In genomic region chr10:3923033-3923432, GRCh38 we compare ENCODE assay signal across 27 cellular contexts.
DNase-seq lines count a peak whose midpoint lies in the region; ATAC-seq, FAIRE-seq and TF ChIP-seq lines count a peak whose summit lies in the region.
"Had no signal": no experiment of that assay in that cellular context is flagged by ENCODE, and none has a peak within 500 bp of the region (broad histone marks: within the 10 kb centered on the region; RNA-seq: fewer than 3 reads in every experiment).

No MANE protein-coding gene starts in this region.

- POLR2A ChIA-PET in HepG2 (lab: Yijun Ruan, JAX), result no interaction called here

- H3K27me3 Mint-ChIP-seq in T-helper 17 cell, result no peaks in the 10 kb centered on the region
- H3K27me3 Mint-ChIP-seq: CD4-positive, alpha-beta T cell had no signal

- H3K36me3 Mint-ChIP-seq in T-helper 17 cell (ENCODE audit: low read depth), result peaks cover 2% of the 10 kb centered on the region
- H3K36me3 Mint-ChIP-seq: CD14-positive monocyte had no signal

- in situ Hi-C loops in HepG2 (cut with HindIII; ENCODE audit: extremely low pct_ligation_motif_present, low pct_unique_long_range_greater_than_20kb), result no loop called here

- DNase-seq in HepG2 (ENCODE audit: low spot score) (no peak), right lobe of liver (no peak), T-helper 17 cell (no peak), keratinocyte (ENCODE audit: low read depth, low spot score) (no peak), UCSD-AML1 (lab: John Stamatoyannopoulos, UW; ENCODE audit: unreplicated experiment) (no peak), NCI-H128 (lab: John Stamatoyannopoulos, UW; ENCODE audit: unreplicated experiment) (no peak), H4 (ENCODE audit: low spot score) (no peak)
- DNase-seq: 8988T; ACHN; AML-193; BE2C; CD4-positive, alpha-beta T cell; CD8-positive, alpha-beta memory T cell; DMS 273 treated with DMSO at 0.1 percent for 48 hours; DMS79; EL; GDM1; GM23248; H9 had no signal

- intact Hi-C loops in HepG2 (cut with micrococcal nuclease; ENCODE audit: unreplicated experiment) (no loop called here), right lobe of liver (cut with DNase I) (no loop called here)

- no peaks in the 10 kb centered on the region for H4K20me1 ChIP-seq in HepG2 (ENCODE audit: insufficient read depth, low read length)
- no peaks in the 10 kb centered on the region for H4K20me1 ChIP-seq in keratinocyte (ENCODE audit: control insufficient read depth, extremely low read depth, insufficient read depth, low read length)
- H4K20me1 ChIP-seq: BLaER1 treated with 17β-estradiol and CSF1 and Interleukin-3, amounts not matched to agents 10 nM and 100 nM had no signal

- H3K4me1 ChIP-seq in HepG2 (ENCODE audit: insufficient read depth, low read length) (no peaks in the 10 kb centered on the region), right lobe of liver (no peaks in the 10 kb centered on the region), keratinocyte (ENCODE audit: control insufficient read depth, extremely low read depth, insufficient read depth, low read length) (peaks cover 22% of the 10 kb centered on the region)
- H3K4me1 ChIP-seq: A549, BE2C had no signal

- dilution Hi-C loops in keratinocyte (cut with MboI; ENCODE audit: extremely low pct_ligation_motif_present, low sequenced_read_pairs), result no loop called here

- H3K4me3 ChIP-seq in HepG2 (replicated peaks in 1 of 3; ENCODE audit: insufficient read depth in 1 of 3, low read depth in 2 of 3, low read length in 3 of 3) (no peak overlapping the region), right lobe of liver (no peak overlapping the region), keratinocyte (ENCODE audit: control insufficient read depth in 2 of 3, extremely low read depth in 1 of 3, insufficient read depth in 2 of 3, low read depth in 1 of 3, low read length in 3 of 3) (no peak overlapping the region)
- H3K4me3 ChIP-seq: A549; BLaER1 treated with 17β-estradiol and CSF1 and Interleukin-3, amounts not matched to agents 10 nM and 100 nM; GM12878; GM23248 had no signal

- H3K9ac ChIP-seq in HepG2 (ENCODE audit: insufficient read depth, low read depth, low read length) (no peak overlapping the region), keratinocyte (ENCODE audit: control insufficient read depth, extremely low read depth, insufficient read depth, low read length) (no peak overlapping the region)
- H3K9ac ChIP-seq: BLaER1 treated with 17β-estradiol and CSF1 and Interleukin-3, amounts not matched to agents 10 nM and 100 nM; GM23248 had no signal

- no peak for TF ChIP-seq POLR2A in HepG2 (IDR thresholded peaks at IDR 0.05; ENCODE audit: insufficient read depth in 1 of 2, low read depth in 2 of 2, low read length in 2 of 2)
- TF ChIP-seq POLR2A in right lobe of liver (IDR thresholded peaks at IDR 0.05), result no peak

- H3K36me3 ChIP-seq in HepG2 (replicated peaks in 1 of 2; ENCODE audit: control insufficient read depth in 1 of 2, insufficient read depth in 2 of 2, low read length in 2 of 2) (no peaks in the 10 kb centered on the region), right lobe of liver (no peaks in the 10 kb centered on the region), keratinocyte (ENCODE audit: control insufficient read depth in 2 of 2, extremely low read depth in 1 of 2, insufficient read depth in 2 of 2, low read length in 2 of 2) (peaks cover 8 to 28% of the 10 kb centered on the region in 2 experiments)
- H3K36me3 ChIP-seq: BE2C; BLaER1 treated with 17β-estradiol and CSF1 and Interleukin-3, amounts not matched to agents 10 nM and 100 nM had no signal

- no peak overlapping the region for H3K4me2 ChIP-seq in HepG2 (ENCODE audit: low read depth, low read length)
- no peak overlapping the region for H3K4me2 ChIP-seq in keratinocyte (ENCODE audit: control insufficient read depth, extremely low read depth, insufficient read depth, low read depth, low read length)
- H3K4me2 ChIP-seq: A549; BLaER1 treated with 17β-estradiol and CSF1 and Interleukin-3, amounts not matched to agents 10 nM and 100 nM had no signal

- FAIRE-seq in HepG2 (lab: Jason Lieb, UNC), result no peak
- FAIRE-seq in keratinocyte (lab: Jason Lieb, UNC), result peak; percentile 53
- FAIRE-seq: A549, D721Med, GM12878, GM19239, H1 had no signal

- 33% methylated on average over 4 of the region's 4 CpGs for WGBS in HepG2 (ENCODE audit: low lambda C conversion rate)
- WGBS in right lobe of liver (ENCODE audit: insufficient coverage, low coverage, low lambda C conversion rate, missing lambda C conversion rate), result 54% methylated on average over 3 of the region's 4 CpGs

- H3K9me3 ChIP-seq in HepG2 (ENCODE audit: low read length), result peaks cover 21% of the 10 kb centered on the region
- no peaks in the 10 kb centered on the region for H3K9me3 ChIP-seq in right lobe of liver
- no peaks in the 10 kb centered on the region for H3K9me3 ChIP-seq in T-helper 17 cell (ENCODE audit: control insufficient read depth, low read length, poor library complexity, severe bottlenecking)
- peaks cover 4% of the 10 kb centered on the region for H3K9me3 ChIP-seq in keratinocyte (ENCODE audit: control insufficient read depth, low read depth, low read length)
- H3K9me3 ChIP-seq: BE2C had no signal

- H3K27ac Mint-ChIP-seq in T-helper 17 cell, result peak overlapping the region; percentile 27
- H3K27ac Mint-ChIP-seq: CD4-positive, alpha-beta T cell; H9 had no signal

- H3K27me3 ChIP-seq in HepG2 (ENCODE audit: control insufficient read depth in 1 of 2, insufficient read depth in 2 of 2, low read length in 2 of 2) (peaks cover 0 to 21% of the 10 kb centered on the region in 2 experiments; a peak in 1 of 5 replicates), right lobe of liver (no peaks in the 10 kb centered on the region), keratinocyte (ENCODE audit: control insufficient read depth, extremely low read depth, insufficient read depth, low read length) (no peaks in the 10 kb centered on the region)
- H3K27me3 ChIP-seq: BE2C; BLaER1 treated with 17β-estradiol and CSF1 and Interleukin-3, amounts not matched to agents 10 nM and 100 nM had no signal

- H3K4me3 Mint-ChIP-seq in T-helper 17 cell, result no peak overlapping the region
- H3K4me3 Mint-ChIP-seq: CD14-positive monocyte; CD4-positive, alpha-beta T cell; CD8-positive, alpha-beta memory T cell; H9 had no signal

- H2AFZ ChIP-seq in HepG2 (ENCODE audit: low read length) (no peak overlapping the region), keratinocyte (ENCODE audit: control insufficient read depth, low read length) (no peak overlapping the region)
- H2AFZ ChIP-seq: GM23248 had no signal

- no peak for ATAC-seq in HepG2
- no peak for ATAC-seq in right lobe of liver
- no peak for ATAC-seq in T-helper 17 cell
- ATAC-seq: A549, GM12878, HCT116 had no signal

- no peak for TF ChIP-seq CTCF in HepG2 (CRISPR knock-in tag; IDR thresholded peaks at IDR 0.05)
- TF ChIP-seq CTCF in right lobe of liver (IDR thresholded peaks at IDR 0.05), result no peak
- no peak for TF ChIP-seq CTCF in keratinocyte (optimal IDR thresholded peaks at IDR 0.05 in 1 of 3, IDR thresholded peaks at IDR 0.05 in 1 of 3, conservative IDR thresholded peaks at IDR 0.05 in 1 of 3; ENCODE audit: extremely low read depth in 1 of 3, insufficient read depth in 2 of 3, low read length in 3 of 3)

- CTCF ChIA-PET in HepG2 (lab: Yijun Ruan, JAX; ENCODE audit: low intra/inter-chr PET ratio, low total read pairs), result no interaction called here

- H3K9me1 ChIP-seq in keratinocyte (ENCODE audit: control insufficient read depth, extremely low read depth, insufficient read depth, low read length), result no peaks in the 10 kb centered on the region

- TF ChIP-seq RAD21 in HepG2 (CRISPR knock-in tag; IDR thresholded peaks at IDR 0.05), result no peak

- peaks cover 6% of the 10 kb centered on the region for H3K4me1 Mint-ChIP-seq in T-helper 17 cell
- H3K4me1 Mint-ChIP-seq: CD14-positive monocyte had no signal

- no peak for TF ChIP-seq EP300 in HepG2 (IDR thresholded peaks at IDR 0.05; ENCODE audit: low read depth in 2 of 2, low read length in 2 of 2)
- no peak for TF ChIP-seq EP300 in HepG2 (CRISPR knock-in tag; IDR thresholded peaks at IDR 0.05; ENCODE audit: borderline replicate concordance)

- H3K27ac ChIP-seq in HepG2 (ENCODE audit: extremely low read length, insufficient read depth, low read length) (no peak overlapping the region), right lobe of liver (no peak overlapping the region), keratinocyte (ENCODE audit: control insufficient read depth, insufficient read depth, low read length) (peak overlapping the region; percentile 88)
- H3K27ac ChIP-seq: A549; BLaER1 treated with 17β-estradiol and CSF1 and Interleukin-3, amounts not matched to agents 10 nM and 100 nM; GM23248 had no signal

- H3K79me2 ChIP-seq in HepG2 (ENCODE audit: insufficient read depth, low read length), result no peaks in the 10 kb centered on the region
- peaks cover 30% of the 10 kb centered on the region for H3K79me2 ChIP-seq in keratinocyte (ENCODE audit: control insufficient read depth, insufficient read depth, low read length)

- BruUV-seq in HepG2 (replicated peaks; lab: Mats Ljungman, UMichigan), result no TSS peak

TF ChIP-seq in HepG2, 621 proteins besides CTCF, POLR2A, EP300 and RAD21 (continues in another document):
- TF ChIP-seq GFI1 (CRISPR knock-in tag; IDR thresholded peaks at IDR 0.05; ENCODE audit: borderline replicate concordance) (no peak), ZNF343 (CRISPR knock-in tag; IDR thresholded peaks at IDR 0.05) (peak; percentile 100), ZNF280D (CRISPR knock-in tag; IDR thresholded peaks at IDR 0.05) (0 out of 2 replicates have a peak, but pooled peaks have one; percentile 30), ZNF674 (CRISPR knock-in tag; IDR thresholded peaks at IDR 0.05; ENCODE audit: low read depth) (no peak)
